ENCODE assay signal across 16 cellular contexts in the genomic region with DNA sequence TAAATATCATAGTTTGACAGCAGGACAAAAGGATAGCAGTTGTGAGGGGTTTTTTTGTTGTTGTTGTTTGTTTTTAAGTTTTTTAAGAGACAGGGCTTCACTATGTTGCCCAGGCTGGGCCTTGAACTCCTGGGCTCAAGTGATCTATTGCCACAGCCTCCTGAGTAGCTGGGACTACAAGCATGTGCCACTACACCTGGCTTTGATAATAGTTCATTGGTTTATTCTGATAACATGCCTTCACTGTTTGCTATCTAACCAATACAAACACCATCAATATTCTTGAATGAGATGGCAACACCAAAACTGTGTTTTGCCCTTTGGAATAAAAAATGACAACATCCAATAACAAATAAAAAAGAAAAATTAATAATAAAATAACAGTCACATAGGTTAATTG.
"Had no signal": no experiment of that assay in that cellular context is flagged by ENCODE, and none has a peak within 500 bp of the region (broad histone marks: within the 10 kb centered on the region; RNA-seq: fewer than 3 reads in every experiment).

No MANE protein-coding gene starts in this region.

- H3K27ac Mint-ChIP-seq: naive thymus-derived CD8-positive, alpha-beta T cell; type B pancreatic cell had no signal

- H3K27me3 Mint-ChIP-seq: naive thymus-derived CD8-positive, alpha-beta T cell; type B pancreatic cell had no signal

- FAIRE-seq: endothelial cell of umbilical vein, small intestine, urothelium cell line had no signal

- H3K36me3 ChIP-seq: neutrophil had no signal

- H3K9me3 ChIP-seq: mucosa of descending colon, neutrophil had no signal

- H3K36me3 Mint-ChIP-seq: naive thymus-derived CD8-positive, alpha-beta T cell; type B pancreatic cell had no signal

- H3K27me3 ChIP-seq: neutrophil had no signal

- DNase-seq: cortex of kidney; effector memory CD4-positive, alpha-beta T cell; foreskin keratinocyte; kidney glomerular epithelial cell; mammary epithelial cell; mucosa of descending colon; naive thymus-derived CD8-positive, alpha-beta T cell; posterior cingulate gyrus; right cardiac atrium; small intestine; stimulated activated CD4-positive, alpha-beta T cell treated with anti-CD3 and anti-CD28 coated beads, Interleukin-12 subunit alpha, Interleukin-12 subunit beta, amount 100 ng/mL, for 4 hours; stimulated activated naive CD4-positive, alpha-beta T cell treated with Interleukin-2 at 50 U/mL for 16 hours had no signal

- H3K4me1 ChIP-seq: foreskin keratinocyte had no signal

- H3K27ac ChIP-seq: foreskin keratinocyte, neutrophil had no signal

- H3K4me3 ChIP-seq: mucosa of descending colon had no signal

- H3K9me3 Mint-ChIP-seq: naive thymus-derived CD8-positive, alpha-beta T cell; type B pancreatic cell had no signal

- ATAC-seq: foreskin keratinocyte; mucosa of descending colon; naive thymus-derived CD8-positive, alpha-beta T cell; right cardiac atrium had no signal

- H3K4me3 Mint-ChIP-seq: naive thymus-derived CD8-positive, alpha-beta T cell; type B pancreatic cell had no signal
